ENCODE assay signal across 1 cellular context in genomic region chr12:7162691-7163114, GRCh38.
TF ChIP-seq lines count a peak whose summit lies in the region.

No MANE protein-coding gene starts in this region.

TF ChIP-seq in HEK293, 187 proteins besides CTCF, POLR2A, EP300 and RAD21:
- TF ChIP-seq ZNF366 (tag by site-specific recombination; conservative IDR thresholded peaks at IDR 0.05) = peak; percentile 39; the same call in 1 of the 2 replicates
- no peak for TF ChIP-seq ZBTB20 (tag by site-specific recombination; IDR thresholded peaks at IDR 0.05)
- TF ChIP-seq ZNF747 (tag by site-specific recombination; IDR thresholded peaks at IDR 0.05) = no peak
- TF ChIP-seq HOXD13 (CRISPR knock-in tag; IDR thresholded peaks at IDR 0.05; ENCODE audit: borderline replicate concordance) = no peak
- TF ChIP-seq ZNF24 (tag by site-specific recombination; IDR thresholded peaks at IDR 0.05) = no peak
- TF ChIP-seq ZNF37A (tag by site-specific recombination; IDR thresholded peaks at IDR 0.05) = no peak
- TF ChIP-seq FEZF1 (tag by site-specific recombination; IDR thresholded peaks at IDR 0.05) = no peak
- peak; percentile 78 for TF ChIP-seq ZFHX2 (tag by site-specific recombination; conservative IDR thresholded peaks at IDR 0.05)
- TF ChIP-seq BCL11B (tag by site-specific recombination; IDR thresholded peaks at IDR 0.05; ENCODE audit: low read depth) = no peak
- no peak for TF ChIP-seq ZNF792 (tag by site-specific recombination; IDR thresholded peaks at IDR 0.05)
- TF ChIP-seq ZSCAN16 (tag by site-specific recombination; IDR thresholded peaks at IDR 0.05) = no peak
- peak; percentile 89 for TF ChIP-seq EGR2 (tag by site-specific recombination; IDR thresholded peaks at IDR 0.05; ENCODE audit: low read depth)
- TF ChIP-seq ZNF354C (tag by site-specific recombination; IDR thresholded peaks at IDR 0.05; ENCODE audit: borderline replicate concordance, low read depth) = no peak
- no peak for TF ChIP-seq ZFP69B (tag by site-specific recombination; IDR thresholded peaks at IDR 0.05)
- no peak for TF ChIP-seq ZNF221 (tag by site-specific recombination; IDR thresholded peaks at IDR 0.05; ENCODE audit: borderline replicate concordance)
- TF ChIP-seq KLF7 (tag by site-specific recombination; IDR thresholded peaks at IDR 0.05; ENCODE audit: borderline replicate concordance) = no peak
- no peak for TF ChIP-seq AEBP2 (tag by site-specific recombination; IDR thresholded peaks at IDR 0.05; ENCODE audit: borderline replicate concordance)
- no peak for TF ChIP-seq ZNF140 (tag by site-specific recombination; IDR thresholded peaks at IDR 0.05)
- no peak for TF ChIP-seq ZNF280C (tag by site-specific recombination; IDR thresholded peaks at IDR 0.05)
- TF ChIP-seq, protein P1, sequence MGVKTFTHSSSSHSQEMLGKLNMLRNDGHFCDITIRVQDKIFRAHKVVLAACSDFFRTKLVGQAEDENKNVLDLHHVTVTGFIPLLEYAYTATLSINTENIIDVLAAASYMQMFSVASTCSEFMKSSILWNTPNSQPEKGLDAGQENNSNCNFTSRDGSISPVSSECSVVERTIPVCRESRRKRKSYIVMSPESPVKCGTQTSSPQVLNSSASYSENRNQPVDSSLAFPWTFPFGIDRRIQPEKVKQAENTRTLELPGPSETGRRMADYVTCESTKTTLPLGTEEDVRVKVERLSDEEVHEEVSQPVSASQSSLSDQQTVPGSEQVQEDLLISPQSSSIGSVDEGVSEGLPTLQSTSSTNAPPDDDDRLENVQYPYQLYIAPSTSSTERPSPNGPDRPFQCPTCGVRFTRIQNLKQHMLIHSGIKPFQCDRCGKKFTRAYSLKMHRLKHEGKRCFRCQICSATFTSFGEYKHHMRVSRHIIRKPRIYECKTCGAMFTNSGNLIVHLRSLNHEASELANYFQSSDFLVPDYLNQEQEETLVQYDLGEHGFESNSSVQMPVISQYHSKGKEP (tag by site-specific recombination; IDR thresholded peaks at IDR 0.05) = no peak
- no peak for TF ChIP-seq ZNF521 (tag by site-specific recombination; IDR thresholded peaks at IDR 0.05)
- no peak for TF ChIP-seq ZNF274 (IDR thresholded peaks at IDR 0.05; ENCODE audit: low read length)
- TF ChIP-seq ZNF274 (tag by site-specific recombination; IDR thresholded peaks at IDR 0.05; ENCODE audit: borderline replicate concordance) = no peak
- TF ChIP-seq, protein P2, sequence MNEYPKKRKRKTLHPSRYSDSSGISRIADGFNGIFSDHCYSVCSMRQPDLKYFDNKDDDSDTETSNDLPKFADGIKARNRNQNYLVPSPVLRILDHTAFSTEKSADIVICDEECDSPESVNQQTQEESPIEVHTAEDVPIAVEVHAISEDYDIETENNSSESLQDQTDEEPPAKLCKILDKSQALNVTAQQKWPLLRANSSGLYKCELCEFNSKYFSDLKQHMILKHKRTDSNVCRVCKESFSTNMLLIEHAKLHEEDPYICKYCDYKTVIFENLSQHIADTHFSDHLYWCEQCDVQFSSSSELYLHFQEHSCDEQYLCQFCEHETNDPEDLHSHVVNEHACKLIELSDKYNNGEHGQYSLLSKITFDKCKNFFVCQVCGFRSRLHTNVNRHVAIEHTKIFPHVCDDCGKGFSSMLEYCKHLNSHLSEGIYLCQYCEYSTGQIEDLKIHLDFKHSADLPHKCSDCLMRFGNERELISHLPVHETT (tag by site-specific recombination; IDR thresholded peaks at IDR 0.05) = no peak
- no peak for TF ChIP-seq ZNF701 (tag by site-specific recombination; IDR thresholded peaks at IDR 0.05)
- no peak for TF ChIP-seq GLI4 (tag by site-specific recombination; IDR thresholded peaks at IDR 0.05)
- no peak for TF ChIP-seq ZNF26 (tag by site-specific recombination; IDR thresholded peaks at IDR 0.05)
- no peak for TF ChIP-seq ZNF335 (tag by site-specific recombination; conservative IDR thresholded peaks at IDR 0.05)
- TF ChIP-seq BCL6B (tag by site-specific recombination; IDR thresholded peaks at IDR 0.05) = no peak
- TF ChIP-seq ZNF16 (tag by site-specific recombination; IDR thresholded peaks at IDR 0.05; ENCODE audit: low read depth) = no peak
- no peak for TF ChIP-seq ZNF501 (tag by site-specific recombination; IDR thresholded peaks at IDR 0.05)
- no peak for TF ChIP-seq ZNF266 (tag by site-specific recombination; IDR thresholded peaks at IDR 0.05; ENCODE audit: low read depth)
- TF ChIP-seq ZNF223 (tag by site-specific recombination; IDR thresholded peaks at IDR 0.05) = no peak
- TF ChIP-seq KLF17 (tag by site-specific recombination; IDR thresholded peaks at IDR 0.05) = 0 out of 2 replicates have a peak, but pooled peaks have one; percentile 43
- TF ChIP-seq, protein P3, sequence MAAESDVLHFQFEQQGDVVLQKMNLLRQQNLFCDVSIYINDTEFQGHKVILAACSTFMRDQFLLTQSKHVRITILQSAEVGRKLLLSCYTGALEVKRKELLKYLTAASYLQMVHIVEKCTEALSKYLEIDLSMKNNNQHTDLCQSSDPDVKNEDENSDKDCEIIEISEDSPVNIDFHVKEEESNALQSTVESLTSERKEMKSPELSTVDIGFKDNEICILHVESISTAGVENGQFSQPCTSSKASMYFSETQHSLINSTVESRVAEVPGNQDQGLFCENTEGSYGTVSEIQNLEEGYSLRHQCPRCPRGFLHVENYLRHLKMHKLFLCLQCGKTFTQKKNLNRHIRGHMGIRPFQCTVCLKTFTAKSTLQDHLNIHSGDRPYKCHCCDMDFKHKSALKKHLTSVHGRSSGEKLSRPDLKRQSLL (tag by site-specific recombination; IDR thresholded peaks at IDR 0.05) = no peak
- TF ChIP-seq, protein P4, sequence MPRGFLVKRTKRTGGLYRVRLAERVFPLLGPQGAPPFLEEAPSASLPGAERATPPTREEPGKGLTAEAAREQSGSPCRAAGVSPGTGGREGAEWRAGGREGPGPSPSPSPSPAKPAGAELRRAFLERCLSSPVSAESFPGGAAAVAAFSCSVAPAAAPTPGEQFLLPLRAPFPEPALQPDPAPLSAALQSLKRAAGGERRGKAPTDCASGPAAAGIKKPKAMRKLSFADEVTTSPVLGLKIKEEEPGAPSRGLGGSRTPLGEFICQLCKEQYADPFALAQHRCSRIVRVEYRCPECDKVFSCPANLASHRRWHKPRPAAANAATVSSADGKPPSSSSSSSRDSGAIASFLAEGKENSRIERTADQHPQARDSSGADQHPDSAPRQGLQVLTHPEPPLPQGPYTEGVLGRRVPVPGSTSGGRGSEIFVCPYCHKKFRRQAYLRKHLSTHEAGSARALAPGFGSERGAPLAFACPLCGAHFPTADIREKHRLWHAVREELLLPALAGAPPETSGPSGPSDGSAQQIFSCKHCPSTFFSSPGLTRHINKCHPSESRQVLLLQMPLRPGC (tag by site-specific recombination; IDR thresholded peaks at IDR 0.05) = no peak
- TF ChIP-seq ZNF600 (tag by site-specific recombination; IDR thresholded peaks at IDR 0.05) = no peak
- TF ChIP-seq YY2 (tag by site-specific recombination; IDR thresholded peaks at IDR 0.05) = no peak
- TF ChIP-seq ZFP3 (tag by site-specific recombination; IDR thresholded peaks at IDR 0.05; ENCODE audit: low read depth) = no peak
- TF ChIP-seq ZNF488 (tag by site-specific recombination; IDR thresholded peaks at IDR 0.05) = no peak
- no peak for TF ChIP-seq ZSCAN30 (tag by site-specific recombination; IDR thresholded peaks at IDR 0.05)
- peak; percentile 84 for TF ChIP-seq PRDM10 (tag by site-specific recombination; IDR thresholded peaks at IDR 0.05)
- no peak for TF ChIP-seq ZNF623 (tag by site-specific recombination; IDR thresholded peaks at IDR 0.05)
- no peak for TF ChIP-seq ZNF645 (tag by site-specific recombination; IDR thresholded peaks at IDR 0.05)
TF ChIP-seq in HEK293: peak in this region for 5.
